In the genomic region with DNA sequence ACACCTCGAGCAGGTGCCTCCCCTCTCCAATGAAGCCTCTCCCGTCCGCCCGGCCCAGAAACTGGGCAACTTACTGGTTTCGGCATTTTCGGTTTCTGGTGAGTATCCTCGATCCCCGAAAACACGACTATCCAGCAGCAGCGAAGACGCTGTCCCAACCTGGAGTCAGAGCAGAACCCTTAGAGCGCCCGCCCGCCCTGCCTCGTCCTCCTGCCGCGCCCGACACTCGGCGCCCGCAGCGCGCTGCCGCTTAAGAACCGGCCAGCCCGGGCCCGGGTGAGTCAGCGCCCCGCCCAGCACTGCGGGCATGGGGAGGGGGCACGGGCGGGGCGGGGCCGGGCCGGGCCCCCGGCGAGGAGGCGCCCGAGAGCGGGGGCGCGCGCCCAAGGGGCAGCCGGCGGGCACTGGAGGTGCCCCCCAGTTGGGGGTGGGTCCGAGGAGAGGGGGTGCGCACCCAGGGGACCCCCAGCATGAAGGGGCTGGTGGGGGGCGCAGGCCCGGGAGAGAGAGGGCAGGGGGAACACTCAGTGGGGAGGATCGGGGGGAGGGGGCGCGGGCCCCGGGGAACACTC, we compare ENCODE assay signal across 8 cellular contexts.
DNase-seq lines count a peak whose midpoint lies in the region; ATAC-seq lines count a peak whose summit lies in the region.

No MANE protein-coding gene starts in this region.

- peaks cover 10% of the 10 kb centered on the region for H3K4me1 ChIP-seq in NT2/D1 (ENCODE audit: insufficient read depth, insufficient read length)
- peaks cover 20% of the 10 kb centered on the region for H3K4me1 ChIP-seq in mucosa of stomach (ENCODE audit: control insufficient read depth, insufficient read depth, low read length)

- H3K27me3 ChIP-seq in NT2/D1 (ENCODE audit: insufficient read depth, insufficient read length) (no peaks in the 10 kb centered on the region), mucosa of stomach (ENCODE audit: control insufficient read depth, insufficient read depth, low read length) (no peaks in the 10 kb centered on the region)

- H3K4me3 ChIP-seq in NT2/D1 (ENCODE audit: insufficient read length, low read depth) (peak overlapping the region; percentile 88), mucosa of stomach (ENCODE audit: low read length) (peak overlapping the region; percentile 97)

- H3K36me3 ChIP-seq in NT2/D1 (ENCODE audit: insufficient read depth, insufficient read length, low read length) (peaks cover 48% of the 10 kb centered on the region), mucosa of stomach (ENCODE audit: control insufficient read depth, insufficient read depth, low read length) (peaks cover 8% of the 10 kb centered on the region)

- peak overlapping the region; percentile 93 for H3K27ac ChIP-seq in epithelial cell of prostate

- H3K9ac ChIP-seq in NT2/D1 (ENCODE audit: insufficient read length, low read depth): peak overlapping the region; percentile 91
- peak overlapping the region; percentile 100 for H3K9ac ChIP-seq in mucosa of stomach (ENCODE audit: low read length)

- DNase-seq in AG08395 (ENCODE audit: low spot score): peak; percentile 92
- DNase-seq in NT2/D1 (ENCODE audit: low read depth, low spot score): peak; percentile 39
- peak; percentile 68 for DNase-seq in activated T-cell treated with anti-CD3 and anti-CD28 coated beads for 24 hours (ENCODE audit: low read depth)
- no peak for DNase-seq in epithelial cell of prostate (ENCODE audit: low read depth, low spot score)
- peak; percentile 60 to 75 for DNase-seq in stimulated activated CD8-positive, alpha-beta memory T cell treated with anti-CD3 and anti-CD28 coated beads, Interleukin-7, amount 100 ng/mL, for 4 hours (ENCODE audit: low read depth in 2 of 2)

- peak; percentile 42 for ATAC-seq in GM18909 (IDR thresholded peaks at IDR 0.05; ENCODE audit: poor library complexity, unreplicated experiment)
- ATAC-seq in HG03175 (IDR thresholded peaks at IDR 0.05; ENCODE audit: unreplicated experiment): peak; percentile 34

- H3K9me3 ChIP-seq in NT2/D1 (ENCODE audit: insufficient read depth, low read length) (no peaks in the 10 kb centered on the region; the same call in 1 of the 2 replicates), mucosa of stomach (ENCODE audit: control insufficient read depth, low read length) (no peaks in the 10 kb centered on the region)
